ENCODE assay signal across 17 cellular contexts in the genomic region with DNA sequence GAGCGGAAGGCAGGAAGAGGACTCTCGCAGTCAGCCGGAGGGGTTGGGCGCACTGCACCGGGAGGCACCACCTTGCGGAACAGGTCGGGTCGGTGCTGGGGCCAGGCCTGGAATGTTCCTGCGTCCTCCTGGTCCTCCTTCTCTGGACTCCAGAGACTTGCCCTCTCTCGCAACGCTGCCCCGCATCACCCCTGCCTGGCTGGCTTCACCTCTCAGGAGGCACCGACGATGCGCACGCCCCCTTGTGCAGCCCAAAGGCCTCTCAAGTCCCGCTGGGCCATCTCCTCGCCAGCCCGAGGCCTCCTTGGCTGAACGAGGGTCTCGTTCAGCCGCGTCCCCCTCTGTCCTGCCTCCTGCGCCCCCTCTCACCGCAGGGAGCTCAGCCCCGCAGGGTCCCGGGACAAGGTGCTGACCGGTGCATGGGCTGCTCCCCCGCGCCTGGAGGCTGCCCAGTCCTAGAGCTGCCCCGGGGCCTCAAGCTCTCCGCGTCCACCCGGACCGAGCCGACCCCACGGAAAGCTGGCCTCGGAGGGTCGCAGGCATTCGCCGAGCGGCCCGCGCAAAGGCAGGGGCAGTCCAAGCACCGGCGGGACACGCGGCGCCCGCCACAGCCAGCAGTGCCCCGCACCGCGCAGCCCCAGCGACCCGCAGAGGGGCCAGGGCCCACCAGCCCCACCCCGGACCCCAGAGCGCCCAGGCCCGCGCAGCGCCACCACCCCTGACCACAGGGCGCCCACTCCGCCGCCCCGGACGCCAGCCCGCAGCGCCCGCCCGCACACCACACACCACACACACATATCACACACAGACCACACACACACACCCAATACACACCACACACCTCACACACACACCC.
DNase-seq lines count a peak whose midpoint lies in the region; ATAC-seq, FAIRE-seq and TF ChIP-seq lines count a peak whose summit lies in the region.
"Had no signal": no experiment of that assay in that cellular context is flagged by ENCODE, and none has a peak within 500 bp of the region (broad histone marks: within the 10 kb centered on the region; RNA-seq: fewer than 3 reads in every experiment).

No MANE protein-coding gene starts in this region.

- no peak overlapping the region for H3K9ac ChIP-seq in GM12878 (ENCODE audit: control insufficient read depth, insufficient read depth, low read length)

- no peaks in the 10 kb centered on the region for H4K20me1 ChIP-seq in GM12878 (ENCODE audit: control insufficient read depth, insufficient read depth)

- H3K27me3 Mint-ChIP-seq in nephron progenitor cell (ENCODE audit: low read depth, poor library complexity) = peaks cover 5% of the 10 kb centered on the region
- H3K27me3 Mint-ChIP-seq: activated T-helper 17 cell treated with anti-CD3 and anti-CD28 coated beads, Interleukin-2, amount 50 U/mL, for 72 hours; CD4-positive, CD25-positive, alpha-beta regulatory T cell; progenitor cell of endocrine pancreas had no signal

- ATAC-seq in GM12878 = no peak
- ATAC-seq: activated T-helper 17 cell treated with anti-CD3 and anti-CD28 coated beads, Interleukin-2, amount 50 U/mL, for 72 hours had no signal

- no peaks in the 10 kb centered on the region for H3K36me3 ChIP-seq in GM12878 (ENCODE audit: control insufficient read depth in 2 of 2, insufficient read depth in 2 of 2, low read length in 1 of 2)
- H3K36me3 ChIP-seq: ascending aorta, esophagus muscularis mucosa, stomach had no signal

- no peaks in the 10 kb centered on the region for H3K36me3 Mint-ChIP-seq in nephron progenitor cell (ENCODE audit: low read depth)

- H3K4me1 ChIP-seq in GM12878 (ENCODE audit: control insufficient read depth, insufficient read depth, low read length) = peaks cover 6% of the 10 kb centered on the region
- H3K4me1 ChIP-seq: esophagus muscularis mucosa, stomach had no signal

- RAD21 ChIA-PET in GM12878 (lab: Charles Lee; ENCODE audit: unreplicated experiment) = no interaction called here

- H3K79me2 ChIP-seq in GM12878 (ENCODE audit: control insufficient read depth, insufficient read depth, low read length) = no peaks in the 10 kb centered on the region

- no peak overlapping the region for H3K4me3 ChIP-seq in GM12878
- H3K4me3 ChIP-seq: ascending aorta, esophagus muscularis mucosa, stomach had no signal

- TF ChIP-seq EP300 in GM12878 (IDR thresholded peaks at IDR 0.05; ENCODE audit: borderline replicate concordance in 1 of 2, control insufficient read depth in 1 of 2, low read depth in 2 of 2, low read length in 2 of 2) = no peak

- DNase-seq in DMS53 (lab: John Stamatoyannopoulos, UW) = peak; percentile 92
- DNase-seq in GM20000 (ENCODE audit: low spot score) = peak; percentile 36
- no peak for DNase-seq in GM12878 (ENCODE audit: low read depth, low spot score)
- peak; percentile 14 for DNase-seq in nephron progenitor cell
- no peak for DNase-seq in NK-92 (lab: John Stamatoyannopoulos, UW; ENCODE audit: unreplicated experiment)
- DNase-seq in NCI-H510A (lab: John Stamatoyannopoulos, UW) = no peak
- no peak for DNase-seq in H54 (ENCODE audit: insufficient read length, low spot score)
- DNase-seq: activated CD4-positive, alpha-beta T cell treated with anti-CD3 and anti-CD28 coated beads, Interleukin-2, amount 50 U/mL, for 1 hour; NCI-H2081; NK-92 treated with Interleukin-12 subunit alpha and Interleukin-12 subunit beta, amount 100 ng/mL, for 24 hours; stomach had no signal

- no peak overlapping the region for H3K27ac ChIP-seq in GM12878 (ENCODE audit: control insufficient read depth, insufficient read depth)
- H3K27ac ChIP-seq: ascending aorta, esophagus muscularis mucosa, stomach had no signal

- SMC1A ChIA-PET in GM12878 (lab: Charles Lee; ENCODE audit: uncharacterized antibody, unreplicated experiment) = no interaction called here

- WGBS in GM12878 (ENCODE audit: insufficient coverage, insufficient replicate concordance, low lambda C conversion rate, missing lambda C conversion rate) = 97% methylated on average over 42 of the region's 69 CpGs

- POLR2A ChIA-PET in GM12878 (lab: Charles Lee) = no interaction called here

- no peak overlapping the region for H3K27ac Mint-ChIP-seq in nephron progenitor cell
- H3K27ac Mint-ChIP-seq: activated T-helper 17 cell treated with anti-CD3 and anti-CD28 coated beads, Interleukin-2, amount 50 U/mL, for 72 hours; CD4-positive, CD25-positive, alpha-beta regulatory T cell; progenitor cell of endocrine pancreas had no signal

- intact Hi-C loops in GM12878 (cut with micrococcal nuclease; ENCODE audit: unreplicated experiment) = no loop called here

- H3K9me3 ChIP-seq in GM12878 (replicated peaks; ENCODE audit: control insufficient read depth, insufficient read depth, low read length) = no peaks in the 10 kb centered on the region; the same call in 2 of the 3 replicates
- H3K9me3 ChIP-seq: ascending aorta, esophagus muscularis mucosa had no signal

- H3K9me3 Mint-ChIP-seq in nephron progenitor cell = peaks cover 14% of the 10 kb centered on the region

- H3K4me3 Mint-ChIP-seq in nephron progenitor cell = no peak overlapping the region
- H3K4me3 Mint-ChIP-seq: activated T-helper 17 cell treated with anti-CD3 and anti-CD28 coated beads, Interleukin-2, amount 50 U/mL, for 72 hours; CD4-positive, CD25-positive, alpha-beta regulatory T cell had no signal

- H2AFZ ChIP-seq in GM12878 (ENCODE audit: control insufficient read depth, low read depth, low read length) = no peak overlapping the region

- TF ChIP-seq RAD21 in GM12878 (IDR thresholded peaks at IDR 0.05; ENCODE audit: insufficient read depth, low read depth, low read length) = no peak

- TF ChIP-seq CTCF in GM20000 (IDR thresholded peaks at IDR 0.05; ENCODE audit: extremely low read depth, missing control alignments) (no peak), GM12878 (IDR thresholded peaks at IDR 0.05 in 2 of 3, conservative IDR thresholded peaks at IDR 0.05 in 1 of 3; ENCODE audit: control insufficient read depth in 2 of 3, extremely low read depth in 1 of 3, insufficient read depth in 1 of 3, low read depth in 3 of 3, low read length in 3 of 3) (no peak), nephron progenitor cell (IDR thresholded peaks at IDR 0.05) (no peak)

- no peaks in the 10 kb centered on the region for H3K4me1 Mint-ChIP-seq in nephron progenitor cell

- no peak for FAIRE-seq in GM12878 (lab: Jason Lieb, UNC)
- FAIRE-seq in H54 (lab: Jason Lieb, UNC) = no peak
- FAIRE-seq: GM12892 had no signal

- CTCF ChIA-PET in GM12878 (lab: Yijun Ruan, JAX) = no interaction called here

- TF ChIP-seq POLR2A in GM12878 (IDR thresholded peaks at IDR 0.05; ENCODE audit: low read depth, low read length) (no peak), H54 (IDR thresholded peaks at IDR 0.05; ENCODE audit: low read depth, low read length) (no peak)

- in situ Hi-C loops in GM12878 (cut with MboI) = no loop called here

- H3K27me3 ChIP-seq in GM12878 (replicated peaks in 1 of 2; ENCODE audit: control insufficient read depth in 2 of 2, insufficient read depth in 2 of 2, low read length in 1 of 2) = no peaks in the 10 kb centered on the region
- H3K27me3 ChIP-seq: ascending aorta, esophagus muscularis mucosa, stomach had no signal

- H3K4me2 ChIP-seq in GM12878 (ENCODE audit: control insufficient read depth, insufficient read depth) = no peak overlapping the region

- BruUV-seq in GM12878 (replicated peaks; lab: Mats Ljungman, UMichigan) = no TSS peak

TF ChIP-seq in GM12878, 131 proteins besides CTCF, POLR2A, EP300 and RAD21 (continues in another document):
- peak; percentile 50; the same call in 1 of the 2 replicates for TF ChIP-seq GATAD2B (conservative IDR thresholded peaks at IDR 0.05; ENCODE audit: low read depth)
- no peak for TF ChIP-seq ATF7 (IDR thresholded peaks at IDR 0.05; ENCODE audit: low read depth)
- TF ChIP-seq, protein P1, sequence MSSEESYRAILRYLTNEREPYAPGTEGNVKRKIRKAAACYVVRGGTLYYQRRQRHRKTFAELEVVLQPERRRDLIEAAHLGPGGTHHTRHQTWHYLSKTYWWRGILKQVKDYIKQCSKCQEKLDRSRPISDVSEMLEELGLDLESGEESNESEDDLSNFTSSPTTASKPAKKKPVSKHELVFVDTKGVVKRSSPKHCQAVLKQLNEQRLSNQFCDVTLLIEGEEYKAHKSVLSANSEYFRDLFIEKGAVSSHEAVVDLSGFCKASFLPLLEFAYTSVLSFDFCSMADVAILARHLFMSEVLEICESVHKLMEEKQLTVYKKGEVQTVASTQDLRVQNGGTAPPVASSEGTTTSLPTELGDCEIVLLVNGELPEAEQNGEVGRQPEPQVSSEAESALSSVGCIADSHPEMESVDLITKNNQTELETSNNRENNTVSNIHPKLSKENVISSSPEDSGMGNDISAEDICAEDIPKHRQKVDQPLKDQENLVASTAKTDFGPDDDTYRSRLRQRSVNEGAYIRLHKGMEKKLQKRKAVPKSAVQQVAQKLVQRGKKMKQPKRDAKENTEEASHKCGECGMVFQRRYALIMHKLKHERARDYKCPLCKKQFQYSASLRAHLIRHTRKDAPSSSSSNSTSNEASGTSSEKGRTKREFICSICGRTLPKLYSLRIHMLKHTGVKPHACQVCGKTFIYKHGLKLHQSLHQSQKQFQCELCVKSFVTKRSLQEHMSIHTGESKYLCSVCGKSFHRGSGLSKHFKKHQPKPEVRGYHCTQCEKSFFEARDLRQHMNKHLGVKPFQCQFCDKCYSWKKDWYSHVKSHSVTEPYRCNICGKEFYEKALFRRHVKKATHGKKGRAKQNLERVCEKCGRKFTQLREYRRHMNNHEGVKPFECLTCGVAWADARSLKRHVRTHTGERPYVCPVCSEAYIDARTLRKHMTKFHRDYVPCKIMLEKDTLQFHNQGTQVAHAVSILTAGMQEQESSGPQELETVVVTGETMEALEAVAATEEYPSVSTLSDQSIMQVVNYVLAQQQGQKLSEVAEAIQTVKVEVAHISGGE (CRISPR knock-in tag; IDR thresholded peaks at IDR 0.05) = no peak
- TF ChIP-seq IKZF1 (conservative IDR thresholded peaks at IDR 0.05) = 0 out of 2 replicates have a peak, but pooled peaks have one; percentile 20
- TF ChIP-seq, protein P2, sequence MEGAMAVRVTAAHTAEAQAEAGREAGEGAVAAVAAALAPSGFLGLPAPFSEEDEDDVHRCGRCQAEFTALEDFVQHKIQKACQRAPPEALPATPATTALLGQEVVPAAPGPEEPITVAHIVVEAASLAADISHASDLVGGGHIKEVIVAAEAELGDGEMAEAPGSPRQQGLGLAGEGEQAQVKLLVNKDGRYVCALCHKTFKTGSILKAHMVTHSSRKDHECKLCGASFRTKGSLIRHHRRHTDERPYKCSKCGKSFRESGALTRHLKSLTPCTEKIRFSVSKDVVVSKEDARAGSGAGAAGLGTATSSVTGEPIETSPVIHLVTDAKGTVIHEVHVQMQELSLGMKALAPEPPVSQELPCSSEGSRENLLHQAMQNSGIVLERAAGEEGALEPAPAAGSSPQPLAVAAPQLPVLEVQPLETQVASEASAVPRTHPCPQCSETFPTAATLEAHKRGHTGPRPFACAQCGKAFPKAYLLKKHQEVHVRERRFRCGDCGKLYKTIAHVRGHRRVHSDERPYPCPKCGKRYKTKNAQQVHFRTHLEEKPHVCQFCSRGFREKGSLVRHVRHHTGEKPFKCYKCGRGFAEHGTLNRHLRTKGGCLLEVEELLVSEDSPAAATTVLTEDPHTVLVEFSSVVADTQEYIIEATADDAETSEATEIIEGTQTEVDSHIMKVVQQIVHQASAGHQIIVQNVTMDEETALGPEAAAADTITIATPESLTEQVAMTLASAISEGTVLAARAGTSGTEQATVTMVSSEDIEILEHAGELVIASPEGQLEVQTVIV (IDR thresholded peaks at IDR 0.05; ENCODE audit: borderline replicate concordance, partially characterized antibody) = no peak

Comparison
In these comparisons a context has a peak if more than half of its experiments do, and no peak if none do; other contexts are left out.
1. DNase-seq: peak in DMS53 (single experiment), GM20000 (single experiment) and nephron progenitor cell (single experiment); none in GM12878 (single experiment), NK-92 (single experiment), NCI-H510A (single experiment) and H54 (single experiment).